Comparison of ENCODE assay signal across 26 cellular contexts in the genomic region with DNA sequence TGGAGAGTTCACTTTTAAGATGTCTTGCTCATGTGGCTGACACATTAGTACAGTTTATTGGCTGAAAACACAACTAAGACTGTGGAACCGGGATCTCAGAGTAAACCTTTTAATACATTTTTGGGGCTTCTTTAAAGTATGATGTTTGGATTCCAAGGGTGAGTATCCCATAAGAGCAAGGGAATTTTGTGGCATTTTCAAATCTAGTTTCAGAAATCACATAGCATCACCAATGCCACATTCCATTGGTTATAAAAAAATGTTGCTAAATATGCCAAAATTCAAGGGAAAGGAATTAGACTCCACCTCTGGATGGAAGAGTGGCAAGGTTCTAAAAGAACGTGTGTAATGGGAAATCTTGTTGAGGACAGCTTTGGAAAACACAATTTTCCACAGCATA.
"Had no signal": no experiment of that assay in that cellular context is flagged by ENCODE, and none has a peak within 500 bp of the region (broad histone marks: within the 10 kb centered on the region; RNA-seq: fewer than 3 reads in every experiment).

No MANE protein-coding gene starts in this region.

- H3K27me3 ChIP-seq: breast epithelium, MG63 had no signal

- H3K9me3 Mint-ChIP-seq: activated naive CD8-positive, alpha-beta T cell treated with anti-CD3 and anti-CD28 coated beads for 36 hours; activated T-helper 2 cell treated with anti-CD3 and anti-CD28 coated beads, Interferon-gamma antibody, Interleukin-2, Interleukin-4, amounts not matched to agents 10 μg/mL and 5 μg/mL and 100 μg/mL, durations not matched to agents 14 hours and 24 hours and 36 hours had no signal

- H3K9me3 ChIP-seq: MG63 had no signal

- H3K4me3 ChIP-seq: breast epithelium, MG63, SK-N-MC had no signal

- H3K4me1 ChIP-seq: breast epithelium had no signal

- DNase-seq: activated CD4-positive, alpha-beta memory T cell treated with anti-CD3 and anti-CD28 coated beads for 36 hours; activated CD4-positive, alpha-beta T cell treated with anti-CD3 and anti-CD28 coated beads, Interleukin-2, amount 10 ng/mL, durations not matched to agents 7 days and 5 days; activated CD4-positive, CD25-positive, alpha-beta regulatory T cell; activated gamma-delta T cell treated with Interleukin-2 at 50 U/mL for 16 hours; activated naive CD4-positive, alpha-beta T cell treated with anti-CD3 and anti-CD28 coated beads, Interleukin-2, amount 10 ng/mL, durations not matched to agents 7 days and 5 days; activated naive CD8-positive, alpha-beta T cell treated with anti-CD3 and anti-CD28 coated beads for 36 hours; activated T-cell treated with anti-CD3 and anti-CD28 coated beads, Interleukin-2, amount 50 U/mL, for 72 hours; caudate nucleus; MG63; MV-4-11; NCI-H1092 treated with DMSO at 0.1 percent for 48 hours; NCI-H1417 treated with DMSO at 0.1 percent for 48 hours; NCI-H1694; NCI-H2029; NCI-H510A treated with DMSO at 0.1 percent for 48 hours; NCI-H69; NK-92 treated with Interleukin-12 subunit alpha and Interleukin-12 subunit beta, amount 100 ng/mL, for 24 hours; OCI-M1; RPMI8226; T-cell; T-helper 2 cell; T1000 had no signal

- H3K36me3 Mint-ChIP-seq: activated CD4-positive, alpha-beta memory T cell treated with anti-CD3 and anti-CD28 coated beads for 36 hours; activated naive CD4-positive, alpha-beta T cell treated with anti-CD3 and anti-CD28 coated beads, Interleukin-2, amount 10 ng/mL, durations not matched to agents 7 days and 5 days; activated naive CD8-positive, alpha-beta T cell treated with anti-CD3 and anti-CD28 coated beads for 36 hours; T-cell had no signal

- H3K36me3 ChIP-seq: breast epithelium, MG63 had no signal

- H3K27me3 Mint-ChIP-seq: activated CD4-positive, alpha-beta memory T cell treated with anti-CD3 and anti-CD28 coated beads for 36 hours; activated CD4-positive, alpha-beta T cell treated with anti-CD3 and anti-CD28 coated beads, Interleukin-2, amount 10 ng/mL, durations not matched to agents 7 days and 5 days; activated naive CD4-positive, alpha-beta T cell treated with anti-CD3 and anti-CD28 coated beads, Interleukin-2, amount 10 ng/mL, durations not matched to agents 7 days and 5 days; activated naive CD8-positive, alpha-beta T cell treated with anti-CD3 and anti-CD28 coated beads for 36 hours; T-cell had no signal

- H3K27ac Mint-ChIP-seq: activated CD4-positive, alpha-beta memory T cell treated with anti-CD3 and anti-CD28 coated beads for 36 hours; activated CD4-positive, alpha-beta T cell treated with anti-CD3 and anti-CD28 coated beads, Interleukin-2, amount 10 ng/mL, durations not matched to agents 7 days and 5 days; activated naive CD4-positive, alpha-beta T cell treated with anti-CD3 and anti-CD28 coated beads, Interleukin-2, amount 10 ng/mL, durations not matched to agents 7 days and 5 days; activated naive CD8-positive, alpha-beta T cell treated with anti-CD3 and anti-CD28 coated beads for 36 hours; activated T-cell treated with anti-CD3 and anti-CD28 coated beads, Interleukin-2, amount 50 U/mL, for 72 hours; activated T-helper 2 cell treated with anti-CD3 and anti-CD28 coated beads, Interferon-gamma antibody, Interleukin-2, Interleukin-4, amounts not matched to agents 10 μg/mL and 5 μg/mL and 100 μg/mL, durations not matched to agents 14 hours and 24 hours and 36 hours; T-cell had no signal

- H3K4me3 Mint-ChIP-seq: activated CD4-positive, alpha-beta memory T cell treated with anti-CD3 and anti-CD28 coated beads for 36 hours; activated CD4-positive, alpha-beta T cell treated with anti-CD3 and anti-CD28 coated beads, Interleukin-2, amount 10 ng/mL, durations not matched to agents 7 days and 5 days; activated naive CD4-positive, alpha-beta T cell treated with anti-CD3 and anti-CD28 coated beads, Interleukin-2, amount 10 ng/mL, durations not matched to agents 7 days and 5 days; activated naive CD8-positive, alpha-beta T cell treated with anti-CD3 and anti-CD28 coated beads for 36 hours; activated T-cell treated with anti-CD3 and anti-CD28 coated beads, Interleukin-2, amount 50 U/mL, for 72 hours; T-cell had no signal

- H3K4me1 Mint-ChIP-seq: activated CD4-positive, alpha-beta T cell treated with anti-CD3 and anti-CD28 coated beads, Interleukin-2, amount 10 ng/mL, durations not matched to agents 7 days and 5 days; activated naive CD4-positive, alpha-beta T cell treated with anti-CD3 and anti-CD28 coated beads, Interleukin-2, amount 10 ng/mL, durations not matched to agents 7 days and 5 days; activated naive CD8-positive, alpha-beta T cell treated with anti-CD3 and anti-CD28 coated beads for 36 hours; T-cell had no signal

- H3K27ac ChIP-seq: breast epithelium, SK-N-MC, VCaP had no signal
